Comparison of ENCODE assay signal across 23 cellular contexts in genomic region chr1:1106510-1107221, GRCh38. TPM values are rescaled to one million over a fixed set of nuclear protein-coding genes. Genes with fewer than 3 reads are reported as not detected.
"Had no signal": no experiment of that assay in that cellular context is flagged by ENCODE, and none has a peak within 500 bp of the region (broad histone marks: within the 10 kb centered on the region; RNA-seq: fewer than 3 reads in every experiment).

No MANE protein-coding gene starts in this region.

- H3K4me3 ChIP-seq: body of pancreas, cardiac muscle cell, ovary, psoas muscle, right lobe of liver, skin epidermis, testis had no signal

- DNase-seq: activated naive CD4-positive, alpha-beta T cell treated with anti-CD3 and anti-CD28 coated beads, Interleukin-2, amount 10 ng/mL, durations not matched to agents 7 days and 5 days; activated T-cell treated with anti-CD3 and anti-CD28 coated beads, Interleukin-2, amount 50 U/mL, for 48 hours; anterior cingulate cortex; body of pancreas; dermis blood vessel endothelial cell; effector CD8-positive, alpha-beta T cell; erythroblast; foreskin melanocyte; psoas muscle; stimulated activated CD4-positive, alpha-beta T cell treated with anti-CD3 and anti-CD28 coated beads, Interleukin-2, amount 100 ng/mL, for 24 hours; T1000; testis had no signal

- H3K27me3 ChIP-seq: body of pancreas, cardiac muscle cell, neutrophil, ovary, right lobe of liver, testis had no signal

- H3K4me1 Mint-ChIP-seq: WTC11 had no signal

- H3K9me3 Mint-ChIP-seq: stimulated activated effector memory CD8-positive, alpha-beta T cell treated with anti-CD3 and anti-CD28 coated beads, Interleukin-12 subunit alpha, Interleukin-12 subunit beta, amount 100 ng/mL, for 72 hours; type B pancreatic cell had no signal

- H3K36me3 Mint-ChIP-seq: naive thymus-derived CD8-positive, alpha-beta T cell had no signal

- H3K9me3 ChIP-seq: body of pancreas, neutrophil, ovary, psoas muscle, right lobe of liver, testis had no signal

- H3K4me1 ChIP-seq: body of pancreas, psoas muscle, right lobe of liver, testis had no signal

- H3K27ac ChIP-seq: body of pancreas, cardiac muscle cell, neutrophil, ovary, psoas muscle, right lobe of liver, skin epidermis, testis had no signal

- H3K27ac Mint-ChIP-seq: activated naive CD4-positive, alpha-beta T cell treated with anti-CD3 and anti-CD28 coated beads, Interleukin-2, amount 10 ng/mL, durations not matched to agents 7 days and 5 days; stimulated activated effector memory CD8-positive, alpha-beta T cell treated with anti-CD3 and anti-CD28 coated beads, Interleukin-12 subunit alpha, Interleukin-12 subunit beta, amount 100 ng/mL, for 72 hours; T-helper 1 cell treated with Interleukin-12 subunit alpha and Interleukin-12 subunit beta and Interleukin-4 antibody, amounts not matched to agents 30 μg/mL and 1 μg/mL, for 36 hours; type B pancreatic cell; WTC11 had no signal

- H3K4me3 Mint-ChIP-seq: activated naive CD4-positive, alpha-beta T cell treated with anti-CD3 and anti-CD28 coated beads, Interleukin-2, amount 10 ng/mL, durations not matched to agents 7 days and 5 days; stimulated activated effector memory CD8-positive, alpha-beta T cell treated with anti-CD3 and anti-CD28 coated beads, Interleukin-12 subunit alpha, Interleukin-12 subunit beta, amount 100 ng/mL, for 72 hours; T-helper 1 cell treated with Interleukin-12 subunit alpha and Interleukin-12 subunit beta and Interleukin-4 antibody, amounts not matched to agents 30 μg/mL and 1 μg/mL, for 36 hours; type B pancreatic cell; WTC11 had no signal

- H3K36me3 ChIP-seq: cardiac muscle cell, neutrophil, ovary, right lobe of liver had no signal

- ATAC-seq: body of pancreas; naive thymus-derived CD8-positive, alpha-beta T cell; psoas muscle; stimulated activated effector memory CD8-positive, alpha-beta T cell treated with anti-CD3 and anti-CD28 coated beads, Interleukin-12 subunit alpha, Interleukin-12 subunit beta, amount 100 ng/mL, for 72 hours; WTC11 had no signal

- H3K27me3 Mint-ChIP-seq: activated naive CD4-positive, alpha-beta T cell treated with anti-CD3 and anti-CD28 coated beads, Interleukin-2, amount 10 ng/mL, durations not matched to agents 7 days and 5 days; naive thymus-derived CD8-positive, alpha-beta T cell; type B pancreatic cell had no signal

RNA-seq across cellular contexts. Expression of gene RNF223, which starts 32.6 kb away (rescaled TPM):
- total RNA-seq: dermis blood vessel endothelial cell; lung microvascular endothelial cell; naive thymus-derived CD8-positive, alpha-beta T cell; psoas muscle; right lobe of liver; WTC11 had no signal
- polyA plus RNA-seq: cardiac muscle cell; naive thymus-derived CD8-positive, alpha-beta T cell; ovary; psoas muscle had no signal
